ENCODE assay signal across 8 cellular contexts in genomic region chr7:100119075-100119700, GRCh38. TPM values are rescaled to one million over a fixed set of nuclear protein-coding genes. Genes with fewer than 3 reads are reported as not detected.
DNase-seq lines count a peak whose midpoint lies in the region; ATAC-seq and TF ChIP-seq lines count a peak whose summit lies in the region.

A gene with protein sequence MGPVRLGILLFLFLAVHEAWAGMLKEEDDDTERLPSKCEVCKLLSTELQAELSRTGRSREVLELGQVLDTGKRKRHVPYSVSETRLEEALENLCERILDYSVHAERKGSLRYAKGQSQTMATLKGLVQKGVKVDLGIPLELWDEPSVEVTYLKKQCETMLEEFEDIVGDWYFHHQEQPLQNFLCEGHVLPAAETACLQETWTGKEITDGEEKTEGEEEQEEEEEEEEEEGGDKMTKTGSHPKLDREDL (plus strand): TSS chr7:100119634. CDS start chr7:100119745, 111 bp downstream.
Gene TAF6, minus strand, starts transcription at chr7:100119358. Its CDS starts 5,149 bp downstream, at chr7:100114209.

- H3K27me3 Mint-ChIP-seq in CD14-positive monocyte (ENCODE audit: low read depth in 3 of 3), result no peaks in the 10 kb centered on the region

- peak; percentile 47 for TF ChIP-seq POLR2A in right lobe of liver (IDR thresholded peaks at IDR 0.05)

- peak within 1 kb of the TSS; percentile 93 to 95 (median 94) for H3K27ac ChIP-seq in right lobe of liver

- H3K9me3 Mint-ChIP-seq in CD14-positive monocyte, result no peaks in the 10 kb centered on the region

- ATAC-seq in GM19372 (IDR thresholded peaks at IDR 0.05; ENCODE audit: low read depth, unreplicated experiment) (peak; percentile 78), HG03565 (IDR thresholded peaks at IDR 0.05; ENCODE audit: unreplicated experiment) (peak; percentile 56), right lobe of liver (peak; percentile 93 to 96 (median 94))

- DNase-seq in CD14-positive monocyte (ENCODE audit: low spot score), result peak; percentile 93
- peak; percentile 91 for DNase-seq in NCI-H774 (lab: John Stamatoyannopoulos, UW)
- DNase-seq in activated CD4-positive, alpha-beta T cell treated with anti-CD3 and anti-CD28 coated beads, Interleukin-2, amount 50 U/mL, for 4 hours, result peak; percentile 93 to 94
- DNase-seq in dermis blood vessel endothelial cell, result peak; percentile 97
- peak; percentile 96 to 97 (median 97) for DNase-seq in right lobe of liver
- DNase-seq in stimulated activated CD4-positive, alpha-beta T cell treated with anti-CD3 and anti-CD28 coated beads, Interleukin-4, amount 100 ng/mL, for 24 hours, result peak; percentile 96

- peaks cover 35% of the 10 kb centered on the region for H3K4me1 Mint-ChIP-seq in CD14-positive monocyte

- peak within 1 kb of the TSS; percentile 97 to 99 (median 99) for H3K27ac Mint-ChIP-seq in CD14-positive monocyte

- peaks cover 2 to 13% of the 10 kb centered on the region in 2 donors for H3K36me3 Mint-ChIP-seq in CD14-positive monocyte

- no peaks in the 10 kb centered on the region for H3K27me3 ChIP-seq in right lobe of liver

- no peaks in the 10 kb centered on the region for H3K9me3 ChIP-seq in right lobe of liver

- intact Hi-C loops in CD14-positive monocyte (cut with micrococcal nuclease), result loop anchor here in 1 of 2 donors (1.0 kb wide), 1 partner anchor 8 kb away; no protein-coding TSS in a partner anchor
- intact Hi-C loops in right lobe of liver (cut with DNase I), result no loop called here

- TF ChIP-seq CTCF in CD14-positive monocyte (IDR thresholded peaks at IDR 0.05), result no peak
- no peak for TF ChIP-seq CTCF in right lobe of liver (IDR thresholded peaks at IDR 0.05)

- H3K4me3 ChIP-seq in right lobe of liver, result peak within 1 kb of the TSS; percentile 86 to 95 (median 93)

- H3K4me1 ChIP-seq in right lobe of liver, result peaks cover 0 to 14% (median 2%) of the 10 kb centered on the region in 4 donors

- H3K4me3 Mint-ChIP-seq in CD14-positive monocyte, result peak within 1 kb of the TSS; percentile 90 to 98

- no peaks in the 10 kb centered on the region for H3K36me3 ChIP-seq in right lobe of liver

- 0% methylated on average over 16 of the region's 35 CpGs for WGBS in right lobe of liver (ENCODE audit: insufficient coverage, low coverage, low lambda C conversion rate, missing lambda C conversion rate)

RNA-seq across cellular contexts. Expression of the first gene that starts in this region (rescaled TPM):
- 1 to 10 TPM; 6.2 TPM for polyA plus RNA-seq in CD14-positive monocyte
- 31.2 and 39.5 TPM in 2 replicates for total RNA-seq in dermis blood vessel endothelial cell
- 1 to 10 TPM; 2.9 to 4.9 (median 3.9) TPM for total RNA-seq in right lobe of liver

RNA-seq across cellular contexts. Expression of gene TAF6, which starts in this region (rescaled TPM):
- 10 to 100 TPM in 1 of 2 donors, 1 to 10 TPM in 1; 9.6 to 11.0 TPM for polyA plus RNA-seq in CD14-positive monocyte
- 37.1 and 78.6 TPM in 2 replicates for total RNA-seq in dermis blood vessel endothelial cell
- total RNA-seq in right lobe of liver, result 10 to 100 TPM; 11.1 to 27.2 (median 15.8) TPM

Comparison
In these comparisons a context has a peak if more than half of its experiments do, and no peak if none do; other contexts are left out.
1. Peak in every context shown above with its lines: DNase-seq, ATAC-seq, H3K4me3 ChIP-seq and H3K27ac ChIP-seq.